In genomic region chr4:122122083-122122482, GRCh38 we compare ENCODE assay signal across 33 cellular contexts.
"Had no signal": no experiment of that assay in that cellular context is flagged by ENCODE, and none has a peak within 500 bp of the region (broad histone marks: within the 10 kb centered on the region; RNA-seq: fewer than 3 reads in every experiment).

No MANE protein-coding gene starts in this region.

- H3K36me3 ChIP-seq: adrenal gland, ascending aorta, brain microvascular endothelial cell, breast epithelium, cardiac muscle cell had no signal

- H3K4me1 ChIP-seq: adrenal gland, ascending aorta, body of pancreas, breast epithelium had no signal

- ATAC-seq: activated naive CD4-positive, alpha-beta T cell treated with anti-CD3 and anti-CD28 coated beads, Interleukin-2, amount 50 U/mL, for 72 hours; activated naive CD8-positive, alpha-beta T cell treated with anti-CD3 and anti-CD28 coated beads, Interleukin-2, amount 50 U/mL, for 24 hours; activated T-cell treated with anti-CD3 and anti-CD28 coated beads, Interleukin-2, amount 50 U/mL, for 4 hours; activated T-cell treated with anti-CD3 and anti-CD28 coated beads, Interleukin-2, amount 50 U/mL, for 72 hours; activated T-helper 17 cell treated with anti-CD3 and anti-CD28 coated beads, Interleukin-2, amount 50 U/mL, for 72 hours; body of pancreas had no signal

- DNase-seq: activated effector memory CD4-positive, alpha-beta T cell treated with anti-CD3 and anti-CD28 coated beads, Interleukin-2, amount 50 U/mL, for 16 hours; activated effector memory CD4-positive, alpha-beta T cell treated with Interleukin-2 at 50 U/mL for 16 hours; activated gamma-delta T cell; activated gamma-delta T cell treated with Interleukin-2 at 50 U/mL for 16 hours; activated naive CD4-positive, alpha-beta T cell; activated naive CD4-positive, alpha-beta T cell treated with anti-CD3 and anti-CD28 coated beads for 36 hours; activated naive CD4-positive, alpha-beta T cell treated with anti-CD3 and anti-CD28 coated beads, Interleukin-2, amount 10 ng/mL, durations not matched to agents 7 days and 5 days; activated naive CD4-positive, alpha-beta T cell treated with anti-CD3 and anti-CD28 coated beads, Interleukin-2, amount 50 U/mL, for 16 hours; activated naive CD4-positive, alpha-beta T cell treated with Interleukin-2 at 50 U/mL for 16 hours; activated naive CD8-positive, alpha-beta T cell treated with anti-CD3 and anti-CD28 coated beads for 36 hours; activated naive CD8-positive, alpha-beta T cell treated with anti-CD3 and anti-CD28 coated beads, Interleukin-2, amount 10 ng/mL, durations not matched to agents 7 days and 5 days; activated naive CD8-positive, alpha-beta T cell treated with anti-CD3 and anti-CD28 coated beads, Interleukin-2, amount 50 U/mL, for 24 hours; activated T-cell treated with anti-CD3 and anti-CD28 coated beads, Interleukin-2, amount 50 U/mL, for 4 hours; activated T-cell treated with anti-CD3 and anti-CD28 coated beads, Interleukin-2, amount 50 U/mL, for 48 hours; activated T-cell treated with anti-CD3 and anti-CD28 coated beads, Interleukin-2, amount 50 U/mL, for 72 hours; adrenal gland; amniotic stem cell; amygdala; anterior cingulate cortex; aorta; body of pancreas; brain microvascular endothelial cell; caudate nucleus; central memory CD4-positive, alpha-beta T cell; cerebellar nuclear complex had no signal

- H3K27ac ChIP-seq: adrenal gland, ascending aorta, body of pancreas, brain microvascular endothelial cell, breast epithelium, cardiac muscle cell had no signal

- H3K27me3 ChIP-seq: adrenal gland, ascending aorta, body of pancreas, brain microvascular endothelial cell, breast epithelium, cardiac muscle cell had no signal

- H3K9me3 ChIP-seq: adrenal gland, ascending aorta, body of pancreas, breast epithelium had no signal

- H3K4me3 ChIP-seq: adrenal gland, ascending aorta, body of pancreas, breast epithelium, cardiac muscle cell had no signal

- FAIRE-seq: astrocyte, bronchial epithelial cell, colon had no signal
